ENCODE assay signal across 12 cellular contexts in the genomic region with DNA sequence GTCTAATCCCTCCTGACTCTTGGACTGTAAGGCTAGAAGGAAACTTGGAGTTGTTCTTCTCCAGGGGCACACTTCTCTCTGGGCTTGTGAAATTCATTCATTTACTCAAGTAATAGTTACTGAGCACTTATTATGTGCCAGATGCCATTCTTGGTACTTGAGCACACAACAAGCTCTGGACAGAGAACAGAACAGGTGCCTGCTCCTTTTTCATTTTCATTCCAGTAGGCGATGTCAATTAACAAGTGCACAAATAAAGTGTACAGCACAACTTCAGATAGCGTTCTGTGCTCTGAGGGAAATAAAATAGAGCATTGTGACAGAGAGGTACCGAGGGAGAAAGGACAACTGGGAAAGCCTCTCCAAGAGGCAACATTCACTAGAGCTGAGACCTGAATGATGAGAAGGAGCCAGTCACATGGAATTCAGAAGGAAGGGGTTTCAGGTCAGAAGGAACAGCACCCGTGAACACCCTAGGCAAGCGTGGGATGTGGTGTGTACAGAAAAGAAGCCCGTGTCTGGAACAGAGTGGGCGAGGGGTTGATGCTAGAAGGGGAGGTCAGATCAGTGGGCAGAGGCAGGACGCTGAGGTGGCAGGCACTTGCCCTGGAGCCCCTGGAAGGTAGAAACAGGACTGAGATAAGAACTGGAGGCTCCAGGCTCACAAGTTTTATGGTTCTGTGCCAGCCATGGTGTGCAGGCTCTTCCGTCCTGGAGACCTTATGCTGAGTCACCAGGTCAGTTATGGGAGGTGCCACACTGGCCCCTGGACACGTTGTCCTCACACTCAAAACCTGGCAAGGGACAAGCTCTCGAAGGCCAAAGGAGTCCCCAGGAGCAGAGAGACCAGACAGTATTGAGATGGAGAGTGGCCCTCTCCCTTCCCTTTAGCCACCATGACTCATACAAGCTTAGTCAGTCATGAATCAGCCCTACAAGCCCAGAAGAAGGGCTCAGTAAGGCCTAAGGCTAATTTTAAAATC. TPM values are rescaled to one million over a fixed set of nuclear protein-coding genes. Genes with fewer than 3 reads are reported as not detected.
DNase-seq lines count a peak whose midpoint lies in the region; ATAC-seq, FAIRE-seq and TF ChIP-seq lines count a peak whose summit lies in the region.
"Had no signal": no experiment of that assay in that cellular context is flagged by ENCODE, and none has a peak within 500 bp of the region (broad histone marks: within the 10 kb centered on the region; RNA-seq: fewer than 3 reads in every experiment).

No MANE protein-coding gene starts in this region.

- no peaks in the 10 kb centered on the region for H3K27me3 ChIP-seq in AG04450 (ENCODE audit: control insufficient read depth, insufficient read depth, low read length)
- no peaks in the 10 kb centered on the region for H3K27me3 ChIP-seq in bronchial epithelial cell (ENCODE audit: control insufficient read depth, insufficient read depth, low read length)
- H3K27me3 ChIP-seq in lower lobe of right lung (ENCODE audit: low read depth), result no peaks in the 10 kb centered on the region
- no peaks in the 10 kb centered on the region for H3K27me3 ChIP-seq in prostate gland (replicated peaks; ENCODE audit: insufficient read depth)

- POLR2A ChIA-PET in AG04450 (lab: Yijun Ruan, JAX), result interaction anchor here (0.5 kb wide), 1 partner anchor 89 kb away, joined by 3 read pairs; no protein-coding TSS in a partner anchor
- POLR2A ChIA-PET in GM10248 (lab: Yijun Ruan, JAX), result no interaction called here

- 66% methylated on average over 11 of the region's 11 CpGs for WGBS in prostate gland

- no peak overlapping the region for H3K4me3 ChIP-seq in AG04450 (ENCODE audit: low read depth, low read length)
- no peak overlapping the region for H3K4me3 ChIP-seq in bronchial epithelial cell (ENCODE audit: low read depth, low read length)
- H3K4me3 ChIP-seq in lower lobe of right lung, result no peak overlapping the region
- no peak overlapping the region for H3K4me3 ChIP-seq in prostate gland

- no peak for TF ChIP-seq CTCF in AG04450 (IDR thresholded peaks at IDR 0.05; ENCODE audit: low read depth, low read length)
- no peak for TF ChIP-seq CTCF in bronchial epithelial cell (IDR thresholded peaks at IDR 0.05; ENCODE audit: insufficient read depth, low read length, severe bottlenecking)
- TF ChIP-seq CTCF in lower lobe of right lung (IDR thresholded peaks at IDR 0.05), result no peak
- TF ChIP-seq CTCF in prostate gland (IDR thresholded peaks at IDR 0.05), result no peak
- no peak for TF ChIP-seq CTCF in GM10248 (IDR thresholded peaks at IDR 0.05; ENCODE audit: control extremely low read depth, extremely low read depth, low read depth, missing control alignments)

- H3K27ac ChIP-seq in AG04450 (ENCODE audit: low read depth, low read length), result peak overlapping the region; percentile 62
- no peak overlapping the region for H3K27ac ChIP-seq in lower lobe of right lung
- no peak overlapping the region for H3K27ac ChIP-seq in prostate gland
- H3K27ac ChIP-seq: WERI-Rb-1 had no signal

- FAIRE-seq in bronchial epithelial cell (lab: Jason Lieb, UNC), result peak; percentile 7

- no peak for TF ChIP-seq POLR2A in prostate gland (IDR thresholded peaks at IDR 0.05)

- peak; percentile 71 to 84 for ATAC-seq in lower lobe of right lung
- ATAC-seq: stimulated activated naive B cell treated with anti-CD40 and anti-IgM and Interleukin-4, amounts not matched to agents 10 μg/mL and 1 μg/mL and 100 μg/mL, for 72 hours had no signal

- DNase-seq in AG04450 (ENCODE audit: low read depth, low spot score) (no peak), LHCN-M2 (ENCODE audit: low read depth) (peak; percentile 95), bronchial epithelial cell (ENCODE audit: low read depth) (peak; percentile 94), lower lobe of right lung (no peak), NCI-H2227 treated with DMSO at 0.1 percent for 48 hours (lab: John Stamatoyannopoulos, UW) (no peak), NCI-H2081 treated with DMSO at 0.1 percent for 48 hours (lab: John Stamatoyannopoulos, UW) (no peak), prostate gland (ENCODE audit: low spot score) (no peak), GM10248 (ENCODE audit: extremely low spot score) (no peak)
- DNase-seq: CD4-positive, alpha-beta T cell; stimulated activated naive B cell treated with anti-CD40 and anti-IgM and Interleukin-4, amounts not matched to agents 10 μg/mL and 1 μg/mL and 100 μg/mL, for 72 hours; WERI-Rb-1 had no signal

- intact Hi-C loops in lower lobe of right lung (cut with DNase I) (loop anchor here (10.0 kb wide), 1 partner anchor 91 kb away; no protein-coding TSS in a partner anchor), prostate gland (cut with DNase I) (no loop called here)

- CTCF ChIA-PET in AG04450 (lab: Charles Lee) (interaction anchor here (0.6 to 2.2 kb wide), 6 partner anchors 8 to 403 kb away, joined by 3 to 8 read pairs (median 4); no protein-coding TSS in a partner anchor), GM10248 (lab: Yijun Ruan, JAX) (no interaction called here)

- H3K9me3 ChIP-seq in AG04450 (ENCODE audit: control insufficient read depth, insufficient read depth, low read length) (no peaks in the 10 kb centered on the region), lower lobe of right lung (no peaks in the 10 kb centered on the region), prostate gland (no peaks in the 10 kb centered on the region)

- H3K4me1 ChIP-seq in lower lobe of right lung, result peaks cover 17% of the 10 kb centered on the region
- H3K4me1 ChIP-seq in prostate gland (replicated peaks), result no peaks in the 10 kb centered on the region

- H3K36me3 ChIP-seq in bronchial epithelial cell (ENCODE audit: control insufficient read depth, insufficient read depth, low read length), result no peaks in the 10 kb centered on the region
- H3K36me3 ChIP-seq in lower lobe of right lung, result no peaks in the 10 kb centered on the region
- H3K36me3 ChIP-seq in prostate gland, result no peaks in the 10 kb centered on the region
- H3K36me3 ChIP-seq: WERI-Rb-1 had no signal

RNA-seq across cellular contexts. Expression of a gene that starts 7.2 kb away (rescaled TPM):
- 52.6 and 60.6 TPM in 2 replicates for polyA plus RNA-seq in AG04450 (2011; rRNA removed)
- polyA minus RNA-seq in AG04450 (2011; rRNA and poly(A)+ RNA removed), result 90.4 and 128 TPM in 2 replicates
- total RNA-seq in LHCN-M2 (2014; rRNA removed) (75.1 and 75.5 TPM in 2 replicates), bronchial epithelial cell (3.7 and 7.2 TPM in 2 replicates), lower lobe of right lung (26.7 TPM), prostate gland (10 to 100 TPM in 1 of 2 donors, 1 to 10 TPM in 1; 9.0 to 11.7 TPM)
- polyA plus RNA-seq in LHCN-M2 (2012), result 55.7 TPM
- total RNA-seq: CD4-positive, alpha-beta T cell; natural killer cell treated with Interleukin-12 subunit alpha and Interleukin-12 subunit beta and Interleukin-15 and Interleukin-18, amount 100 ng/mL, for 72 hours had no signal

Comparison
In these comparisons a context has a peak if more than half of its experiments do, and no peak if none do; other contexts are left out.
1. DNase-seq: peak in LHCN-M2 (single experiment) and bronchial epithelial cell (single experiment); none in AG04450 (single experiment), lower lobe of right lung (single experiment), NCI-H2227 treated with DMSO at 0.1 percent for 48 hours (single experiment), NCI-H2081 treated with DMSO at 0.1 percent for 48 hours (single experiment), prostate gland (single experiment) and GM10248 (single experiment).